Comparison of ENCODE assay signal across 8 cellular contexts in genomic region chr17:17681187-17681743, GRCh38.
DNase-seq lines count a peak whose midpoint lies in the region; ATAC-seq lines count a peak whose summit lies in the region.

TSS of gene RAI1 (plus strand) at chr17:17681458. CDS start at chr17:17792949, 111,491 bp downstream.

- DNase-seq in 8988T (peak; percentile 84), NCI-H510A treated with DMSO at 0.1 percent for 48 hours (lab: John Stamatoyannopoulos, UW) (peak; percentile 88), dedifferentiated amniotic fluid mesenchymal stem cell (ENCODE audit: extremely low spot score) (peak; percentile 68), left kidney (ENCODE audit: low read depth, low spot score) (peak; percentile 96)
- peak; percentile 77 for DNase-seq in activated CD4-positive, alpha-beta T cell treated with anti-CD3 and anti-CD28 coated beads for 48 hours
- DNase-seq in stimulated activated CD4-positive, alpha-beta T cell treated with anti-CD3 and anti-CD28 coated beads, Interleukin-1b, Interleukin-23, amount 100 ng/mL, for 48 hours: peak; percentile 58

- ATAC-seq in GM18517 (IDR thresholded peaks at IDR 0.05; ENCODE audit: unreplicated experiment) (peak; percentile 44), HG03135 (IDR thresholded peaks at IDR 0.05; ENCODE audit: unreplicated experiment) (peak; percentile 41)

Comparison
In these comparisons a context has a peak if more than half of its experiments do, and no peak if none do; other contexts are left out.
1. Peak in every context shown above with its lines: DNase-seq and ATAC-seq.